In genomic region chr11:131246589-131247164, GRCh38 we compare ENCODE assay signal across 9 cellular contexts.
A peak's percentile ranks its signal among the peaks of the same experiment; 100 is the strongest.
DNase-seq lines count a peak whose midpoint lies in the region; ATAC-seq and TF ChIP-seq lines count a peak whose summit lies in the region.
"Had no signal": no experiment of that assay in that cellular context is flagged by ENCODE, and none has a peak within 500 bp of the region (broad histone marks: within the 10 kb centered on the region; RNA-seq: fewer than 3 reads in every experiment).

No MANE protein-coding gene starts in this region.

- H3K79me1 ChIP-seq in H9 (ENCODE audit: insufficient read depth, low read depth, low read length, poor library complexity, severe bottlenecking), result no peaks in the 10 kb centered on the region

- no peaks in the 10 kb centered on the region for H3K23me2 ChIP-seq in H9 (ENCODE audit: insufficient read length, low read depth, low read length, poor library complexity, severe bottlenecking)

- H3K4me3 Mint-ChIP-seq in H9 (peak overlapping the region in 1 of 2 experiments; percentile 33; a peak in 2 of 5 replicates), WTC11 (peak overlapping the region; percentile 53), natural killer cell (no peak overlapping the region)

- no peak overlapping the region for H4K8ac ChIP-seq in H9 (replicated peaks; ENCODE audit: insufficient read length, low read depth, low read length)

- CTCF ChIA-PET in AG04450 (lab: Charles Lee) (interaction anchor here (0.6 kb wide), 4 partner anchors 75 to 241 kb away, joined by 3 to 4 read pairs (median 4); no protein-coding TSS in a partner anchor), WTC11 (lab: Charles Lee) (interaction anchor here (0.6 to 3.0 kb wide), 39 partner anchors 9 to 428 kb away, joined by 3 to 34 read pairs (median 4); no protein-coding TSS in a partner anchor)

- H3K79me2 ChIP-seq in H9 (ENCODE audit: insufficient read depth, low read length), result no peaks in the 10 kb centered on the region

- no peaks in the 10 kb centered on the region for H4K20me1 ChIP-seq in H9 (ENCODE audit: control insufficient read depth, insufficient read depth, insufficient read length)

- no peak overlapping the region for H3K56ac ChIP-seq in H9 (ENCODE audit: insufficient read length, low read depth, low read length)

- H3K18ac ChIP-seq in H9 (ENCODE audit: insufficient read length, low read depth, low read length), result no peak overlapping the region

- no peak overlapping the region for H2BK5ac ChIP-seq in H9 (ENCODE audit: insufficient read length, low read length)

- no peak overlapping the region for H2BK20ac ChIP-seq in H9 (ENCODE audit: low read depth, low read length, poor library complexity, severe bottlenecking)

- ATAC-seq in WTC11, result peak; percentile 91
- no peak for ATAC-seq in natural killer cell

- H2BK120ac ChIP-seq in H9 (ENCODE audit: low read depth, low read length, poor library complexity, severe bottlenecking), result no peak overlapping the region

- no peak for TF ChIP-seq POLR2A in ovary (IDR thresholded peaks at IDR 0.05)

- no peak overlapping the region for H3K23ac ChIP-seq in H9 (ENCODE audit: insufficient read length, low read depth, low read length)

- no CpG with 5 or more reads among the region's 17 CpGs for WGBS in H9 (ENCODE audit: extremely low coverage, insufficient read length, low lambda C conversion rate)
- 34 to 44% (median 36%) methylated on average over 17 of the region's 17 CpGs for WGBS in ovary, 3 donors

- no peak overlapping the region for H4K91ac ChIP-seq in H9 (ENCODE audit: insufficient read length, low read depth, low read length)

- H3K4me3 ChIP-seq in AG04450 (ENCODE audit: low read depth, low read length) (no peak overlapping the region), ovary (no peak overlapping the region)

- TF ChIP-seq CTCF in AG04450 (IDR thresholded peaks at IDR 0.05; ENCODE audit: low read depth, low read length), result peak; percentile 24; the same call in 1 of the 2 replicates
- peak; percentile 91 for TF ChIP-seq CTCF in H9 (conservative IDR thresholded peaks at IDR 0.05)
- peak; percentile 73 for TF ChIP-seq CTCF in WTC11 (IDR thresholded peaks at IDR 0.05)
- no peak for TF ChIP-seq CTCF in natural killer cell (IDR thresholded peaks at IDR 0.05)
- no peak for TF ChIP-seq CTCF in ovary (IDR thresholded peaks at IDR 0.05)

- H3K4me1 ChIP-seq in H9 (ENCODE audit: insufficient read depth, low read length) (peaks cover 8% of the 10 kb centered on the region), ovary (ENCODE audit: insufficient read depth) (no peaks in the 10 kb centered on the region)

- no peak overlapping the region for H3K14ac ChIP-seq in H9 (ENCODE audit: insufficient read depth, low read length)

- TF ChIP-seq EP300 in ovary (IDR thresholded peaks at IDR 0.05), result no peak

- no peak overlapping the region for H2BK15ac ChIP-seq in H9 (ENCODE audit: low read depth, low read length)

- peaks cover 33 to 48% of the 10 kb centered on the region in 2 experiments for H3K4me1 Mint-ChIP-seq in H9
- H3K4me1 Mint-ChIP-seq in WTC11, result peaks cover 48% of the 10 kb centered on the region
- no peaks in the 10 kb centered on the region for H3K4me1 Mint-ChIP-seq in natural killer cell

- H3K36me3 Mint-ChIP-seq in H9 (ENCODE audit: insufficient read depth in 1 of 3, low read depth in 3 of 3), result no peaks in the 10 kb centered on the region
- no peaks in the 10 kb centered on the region for H3K36me3 Mint-ChIP-seq in WTC11
- H3K36me3 Mint-ChIP-seq in natural killer cell, result no peaks in the 10 kb centered on the region

- no peak overlapping the region; a peak in 1 of 7 replicates for H3K27ac Mint-ChIP-seq in H9
- H3K27ac Mint-ChIP-seq in WTC11, result no peak overlapping the region
- no peak overlapping the region for H3K27ac Mint-ChIP-seq in natural killer cell

- H4K5ac ChIP-seq in H9 (ENCODE audit: insufficient read length, low read depth, low read length), result no peak overlapping the region

- H3K27ac ChIP-seq in AG04450 (ENCODE audit: low read depth, low read length), result no peak overlapping the region
- H3K27ac ChIP-seq in H9 (ENCODE audit: insufficient read length, low read depth, low read length), result no peak overlapping the region
- H3K27ac ChIP-seq in ovary, result no peak overlapping the region

- no peak overlapping the region for H2AK5ac ChIP-seq in H9 (ENCODE audit: insufficient read length, low read length)

- DNase-seq in AG04450 (ENCODE audit: low read depth, low spot score), result no peak
- DNase-seq in H9, result peak; percentile 86
- peak; percentile 82 for DNase-seq in WTC11 (ENCODE audit: low spot score)
- DNase-seq in inferior parietal cortex (ENCODE audit: extremely low spot score), result peak; percentile 74
- DNase-seq in natural killer cell, result no peak
- no peak for DNase-seq in ovary
- no peak for DNase-seq in germinal center (ENCODE audit: low spot score)
- DNase-seq in NCI-H2029 treated with DMSO at 0.1 percent for 48 hours (lab: John Stamatoyannopoulos, UW), result no peak
- DNase-seq: SHP77 treated with DMSO at 0.1 percent for 48 hours had no signal

- H3K27me3 Mint-ChIP-seq in H9 (ENCODE audit: low read depth), result peaks cover 1% of the 10 kb centered on the region
- H3K27me3 Mint-ChIP-seq in WTC11 (ENCODE audit: low read depth), result peaks cover 13% of the 10 kb centered on the region
- H3K27me3 Mint-ChIP-seq in natural killer cell (ENCODE audit: low read depth in 2 of 2), result peaks cover 6 to 23% of the 10 kb centered on the region in 2 donors

- H3K9me3 Mint-ChIP-seq in H9 (no peaks in the 10 kb centered on the region), WTC11 (no peaks in the 10 kb centered on the region), natural killer cell (peaks cover 0 to 2% of the 10 kb centered on the region in 2 donors)

- no peaks in the 10 kb centered on the region for H3K36me3 ChIP-seq in ovary

- H3K9me3 ChIP-seq in AG04450 (ENCODE audit: control insufficient read depth, insufficient read depth, low read length), result no peaks in the 10 kb centered on the region
- H3K9me3 ChIP-seq in H9 (ENCODE audit: control insufficient read depth, low read depth, low read length), result no peaks in the 10 kb centered on the region
- no peaks in the 10 kb centered on the region for H3K9me3 ChIP-seq in ovary

- peak overlapping the region; percentile 5 for H3K4me2 ChIP-seq in H9 (ENCODE audit: insufficient read depth, insufficient read length, low read length)

- H2BK12ac ChIP-seq in H9 (ENCODE audit: insufficient read length, low read depth, low read length), result no peak overlapping the region

- H3T11ph ChIP-seq in H9 (ENCODE audit: low read length), result no peak overlapping the region

- intact Hi-C loops in natural killer cell (cut with micrococcal nuclease), result no loop called here
- intact Hi-C loops in ovary (cut with DNase I), result no loop called here

- no peak overlapping the region for H3K4ac ChIP-seq in H9 (ENCODE audit: low read depth, low read length)

- no peak overlapping the region for H2AFZ ChIP-seq in H9 (ENCODE audit: low read length)

- H3K27me3 ChIP-seq in AG04450 (ENCODE audit: control insufficient read depth, insufficient read depth, low read length), result peaks cover 2% of the 10 kb centered on the region
- no peaks in the 10 kb centered on the region for H3K27me3 ChIP-seq in H9 (ENCODE audit: insufficient read depth, low read length)
- H3K27me3 ChIP-seq in ovary, result no peaks in the 10 kb centered on the region

- POLR2A ChIA-PET in AG04450 (lab: Yijun Ruan, JAX), result no interaction called here
- POLR2A ChIA-PET in WTC11 (lab: Charles Lee), result no interaction called here

- H3K9ac ChIP-seq in H9 (ENCODE audit: extremely low read depth, insufficient read length, low read length), result no peak overlapping the region

TF ChIP-seq in WTC11, 78 proteins besides CTCF, POLR2A, EP300 and RAD21:
- no peak for TF ChIP-seq GABPB1 (CRISPR knock-in tag; IDR thresholded peaks at IDR 0.05)
- peak; percentile 39; the same call in 1 of the 2 replicates for TF ChIP-seq FOXK1 (CRISPR knock-in tag; IDR thresholded peaks at IDR 0.05)
- no peak for TF ChIP-seq MYBL2 (CRISPR knock-in tag; IDR thresholded peaks at IDR 0.05)
- 0 out of 2 replicates have a peak, but pooled peaks have one; percentile 42 for TF ChIP-seq SP1 (CRISPR knock-in tag; conservative IDR thresholded peaks at IDR 0.05)
- 0 out of 2 replicates have a peak, but pooled peaks have one; percentile 41 for TF ChIP-seq FOXP1 (CRISPR knock-in tag; IDR thresholded peaks at IDR 0.05; ENCODE audit: borderline replicate concordance)
- TF ChIP-seq ETV6 (CRISPR knock-in tag; IDR thresholded peaks at IDR 0.05), result peak; percentile 69; the same call in 1 of the 2 replicates
- TF ChIP-seq ZNF423 (CRISPR knock-in tag; IDR thresholded peaks at IDR 0.05), result peak; percentile 76
- peak; percentile 48; the same call in 1 of the 2 replicates for TF ChIP-seq KAT7 (CRISPR knock-in tag; IDR thresholded peaks at IDR 0.05; ENCODE audit: borderline replicate concordance)

Comparison
In these comparisons a context has a peak if more than half of its experiments do, and no peak if none do; other contexts are left out.
1. DNase-seq: peak in H9 (single experiment), WTC11 (single experiment) and inferior parietal cortex (single experiment); none in AG04450 (single experiment), natural killer cell (single experiment), ovary (0 of 5), germinal center (single experiment) and NCI-H2029 treated with DMSO at 0.1 percent for 48 hours (single experiment).
2. CTCF ChIP-seq: peak in AG04450 (single experiment), H9 (single experiment) and WTC11 (single experiment); none in natural killer cell (single experiment) and ovary (0 of 3).